ENCODE assay signal across 1 cellular context in genomic region chr1:2921970-2922686, GRCh38.
TF ChIP-seq lines count a peak whose summit lies in the region.

No MANE protein-coding gene starts in this region.

TF ChIP-seq in HepG2, 621 proteins besides CTCF, POLR2A, EP300 and RAD21 (continued from another document):
- TF ChIP-seq, protein P1, sequence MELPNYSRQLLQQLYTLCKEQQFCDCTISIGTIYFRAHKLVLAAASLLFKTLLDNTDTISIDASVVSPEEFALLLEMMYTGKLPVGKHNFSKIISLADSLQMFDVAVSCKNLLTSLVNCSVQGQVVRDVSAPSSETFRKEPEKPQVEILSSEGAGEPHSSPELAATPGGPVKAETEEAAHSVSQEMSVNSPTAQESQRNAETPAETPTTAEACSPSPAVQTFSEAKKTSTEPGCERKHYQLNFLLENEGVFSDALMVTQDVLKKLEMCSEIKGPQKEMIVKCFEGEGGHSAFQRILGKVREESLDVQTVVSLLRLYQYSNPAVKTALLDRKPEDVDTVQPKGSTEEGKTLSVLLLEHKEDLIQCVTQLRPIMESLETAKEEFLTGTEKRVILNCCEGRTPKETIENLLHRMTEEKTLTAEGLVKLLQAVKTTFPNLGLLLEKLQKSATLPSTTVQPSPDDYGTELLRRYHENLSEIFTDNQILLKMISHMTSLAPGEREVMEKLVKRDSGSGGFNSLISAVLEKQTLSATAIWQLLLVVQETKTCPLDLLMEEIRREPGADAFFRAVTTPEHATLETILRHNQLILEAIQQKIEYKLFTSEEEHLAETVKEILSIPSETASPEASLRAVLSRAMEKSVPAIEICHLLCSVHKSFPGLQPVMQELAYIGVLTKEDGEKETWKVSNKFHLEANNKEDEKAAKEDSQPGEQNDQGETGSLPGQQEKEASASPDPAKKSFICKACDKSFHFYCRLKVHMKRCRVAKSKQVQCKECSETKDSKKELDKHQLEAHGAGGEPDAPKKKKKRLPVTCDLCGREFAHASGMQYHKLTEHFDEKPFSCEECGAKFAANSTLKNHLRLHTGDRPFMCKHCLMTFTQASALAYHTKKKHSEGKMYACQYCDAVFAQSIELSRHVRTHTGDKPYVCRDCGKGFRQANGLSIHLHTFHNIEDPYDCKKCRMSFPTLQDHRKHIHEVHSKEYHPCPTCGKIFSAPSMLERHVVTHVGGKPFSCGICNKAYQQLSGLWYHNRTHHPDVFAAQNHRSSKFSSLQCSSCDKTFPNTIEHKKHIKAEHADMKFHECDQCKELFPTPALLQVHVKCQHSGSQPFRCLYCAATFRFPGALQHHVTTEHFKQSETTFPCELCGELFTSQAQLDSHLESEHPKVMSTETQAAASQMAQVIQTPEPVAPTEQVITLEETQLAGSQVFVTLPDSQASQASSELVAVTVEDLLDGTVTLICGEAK (IDR thresholded peaks at IDR 0.05), result no peak
- TF ChIP-seq, protein P1 (CRISPR knock-in tag; IDR thresholded peaks at IDR 0.05), result no peak
TF ChIP-seq in HepG2: peak in this region for 6.
